ENCODE assay signal across 8 cellular contexts in genomic region chr15:84983299-84983698, GRCh38. TPM values are rescaled to one million over a fixed set of nuclear protein-coding genes. Genes with fewer than 3 reads are reported as not detected.
DNase-seq lines count a peak whose midpoint lies in the region; ATAC-seq and TF ChIP-seq lines count a peak whose summit lies in the region.

No MANE protein-coding gene starts in this region.

- H3F3A ChIP-seq in DOHH2 (ENCODE audit: control insufficient read depth, insufficient read depth): peaks cover 14% of the 10 kb centered on the region; the same call in 1 of the 2 replicates

- 20 to 53% (median 23%) methylated on average over 4 of the region's 4 CpGs for WGBS in psoas muscle, 3 donors

- H3K27me3 ChIP-seq in DOHH2 (ENCODE audit: control insufficient read depth, low read length): no peaks in the 10 kb centered on the region; the same call in 1 of the 2 replicates
- H3K27me3 ChIP-seq in Peyer's patch: no peaks in the 10 kb centered on the region
- H3K27me3 ChIP-seq in psoas muscle (ENCODE audit: insufficient read depth in 3 of 3, low read length in 2 of 3): no peaks in the 10 kb centered on the region

- H3K4me3 ChIP-seq in DOHH2 (ENCODE audit: low read length) (peak overlapping the region; percentile 85), Peyer's patch (peak overlapping the region in 3 of 4 donors; percentile 88 to 91 (median 89)), epithelial cell of proximal tubule (ENCODE audit: low read depth, low read length) (peak overlapping the region; percentile 92), psoas muscle (peak overlapping the region; percentile 93)

- DNase-seq in Peyer's patch: no peak
- no peak for DNase-seq in epithelial cell of proximal tubule (ENCODE audit: low read depth)
- no peak for DNase-seq in psoas muscle
- no peak for DNase-seq in amniotic stem cell (lab: John Stamatoyannopoulos, UW)
- no peak for DNase-seq in GF-D8 (lab: John Stamatoyannopoulos, UW)
- no peak for DNase-seq in NCI-H526 treated with DMSO at 0.1 percent for 48 hours (lab: John Stamatoyannopoulos, UW)
- no peak for DNase-seq in cerebellar nuclear complex (lab: John Stamatoyannopoulos, UW)

- H3K9me2 ChIP-seq in DOHH2 (replicated peaks; ENCODE audit: control insufficient read depth, low read length): no peaks in the 10 kb centered on the region

- H3K36me3 ChIP-seq in DOHH2 (ENCODE audit: control insufficient read depth, low read length) (no peaks in the 10 kb centered on the region), Peyer's patch (no peaks in the 10 kb centered on the region), psoas muscle (ENCODE audit: insufficient read depth in 1 of 2, low read depth in 1 of 2) (no peaks in the 10 kb centered on the region)

- H3K4me2 ChIP-seq in DOHH2 (ENCODE audit: low read length): peak overlapping the region; percentile 81

- no peaks in the 10 kb centered on the region for H3K9me3 ChIP-seq in DOHH2 (ENCODE audit: control insufficient read depth, insufficient read depth, low read length)
- H3K9me3 ChIP-seq in Peyer's patch: no peaks in the 10 kb centered on the region
- no peaks in the 10 kb centered on the region for H3K9me3 ChIP-seq in psoas muscle

- H4K20me1 ChIP-seq in DOHH2 (ENCODE audit: control insufficient read depth, insufficient read depth, low read depth, low read length): no peaks in the 10 kb centered on the region

- H3K4me1 ChIP-seq in DOHH2 (ENCODE audit: control insufficient read depth, low read length) (peaks cover 57% of the 10 kb centered on the region), Peyer's patch (peaks cover 0 to 41% (median 5%) of the 10 kb centered on the region in 4 donors), psoas muscle (peaks cover 44% of the 10 kb centered on the region)

- intact Hi-C loops in psoas muscle (cut with DNase I): loop anchor here in 1 of 2 donors (10.0 kb wide), 1 partner anchor 52 kb away; no protein-coding TSS in a partner anchor

- no peak for TF ChIP-seq POLR2A in Peyer's patch (IDR thresholded peaks at IDR 0.05)

- no peak overlapping the region for H3K27ac ChIP-seq in DOHH2 (ENCODE audit: low read depth, low read length)
- peak overlapping the region in 3 of 4 donors; percentile 89 to 94 (median 92) for H3K27ac ChIP-seq in Peyer's patch
- no peak overlapping the region for H3K27ac ChIP-seq in psoas muscle

- peaks cover 43% of the 10 kb centered on the region for H3K79me2 ChIP-seq in DOHH2 (ENCODE audit: control insufficient read depth, low read length)

- ATAC-seq in psoas muscle: no peak

- TF ChIP-seq CTCF in DOHH2 (IDR thresholded peaks at IDR 0.05; ENCODE audit: low read depth, low read length, poor library complexity, severe bottlenecking) (no peak), Peyer's patch (IDR thresholded peaks at IDR 0.05) (no peak), epithelial cell of proximal tubule (conservative IDR thresholded peaks at IDR 0.05; ENCODE audit: low read depth, low read length) (no peak), psoas muscle (IDR thresholded peaks at IDR 0.05) (no peak)

RNA-seq across cellular contexts. Expression of gene PDE8A, which starts 1.6 kb away (rescaled TPM):
- total RNA-seq in Peyer's patch (100 to 1,000 TPM in 1 of 4 donors, 10 to 100 TPM in 3; 69.0 to 109 (median 89.5) TPM), epithelial cell of proximal tubule (14.9 and 24.6 TPM in 2 replicates), psoas muscle (10 to 100 TPM in 3 of 4 donors, 1 to 10 TPM in 1; 8.5 to 12.1 (median 11.2) TPM)
- 10 to 100 TPM in 2 of 3 donors, 1 to 10 TPM in 1; 6.5 to 10.5 (median 10.1) TPM for polyA plus RNA-seq in psoas muscle

Comparison
In these comparisons a context has a peak if more than half of its experiments do, and no peak if none do; other contexts are left out.
1. H3K27ac ChIP-seq: peak in Peyer's patch (3 of 4); none in DOHH2 (single experiment) and psoas muscle (single experiment).
2. Peak in every context shown above with its lines, with median percentiles within 50 percentile points of each other: H3K4me3 ChIP-seq.